Comparison of ENCODE assay signal across 9 cellular contexts in genomic region chr19:6387372-6387771, GRCh38.
"Had no signal": no experiment of that assay in that cellular context is flagged by ENCODE, and none has a peak within 500 bp of the region (broad histone marks: within the 10 kb centered on the region; RNA-seq: fewer than 3 reads in every experiment).

No MANE protein-coding gene starts in this region.

- FAIRE-seq: H1, H54, HTR-8/SVneo had no signal

- ATAC-seq: GM23338, HCT116 had no signal

- H3K9me3 Mint-ChIP-seq: GM23338, HFFc6 had no signal

- H3K4me3 Mint-ChIP-seq: GM23338, HFFc6 had no signal

- H3K4me3 ChIP-seq: GM23338, HAP-1 had no signal

- H3K9me3 ChIP-seq: HAP-1 had no signal

- DNase-seq: HFFc6, IMR-90, KBM-7 had no signal

- H2AFZ ChIP-seq: GM23338 had no signal

- H3K4me2 ChIP-seq: GM23338 had no signal

- H3K27ac Mint-ChIP-seq: GM23338, HFFc6 had no signal
